12 cellular contexts compared by ENCODE assay signal in genomic region chr3:128490650-128491070, GRCh38. TPM values are rescaled to one million over a fixed set of nuclear protein-coding genes. Genes with fewer than 3 reads are reported as not detected.
DNase-seq lines count a peak whose midpoint lies in the region; ATAC-seq and TF ChIP-seq lines count a peak whose summit lies in the region.
"Had no signal": no experiment of that assay in that cellular context is flagged by ENCODE, and none has a peak within 500 bp of the region (broad histone marks: within the 10 kb centered on the region; RNA-seq: fewer than 3 reads in every experiment).

No MANE protein-coding gene starts in this region.

- H3K4me3 ChIP-seq in Panc1 (ENCODE audit: low read depth in 2 of 2, low read length in 2 of 2): peak overlapping the region; percentile 90 to 92
- H3K4me3 ChIP-seq in iPS-20b (ENCODE audit: low read length): peak overlapping the region; percentile 20; the same call in 1 of the 2 replicates
- H3K4me3 ChIP-seq in skeletal muscle tissue (ENCODE audit: low read length in 3 of 3): peak overlapping the region; percentile 54 to 69 (median 66)

- no TSS peak for BruUV-seq in Panc1 (replicated peaks; lab: Mats Ljungman, UMichigan)

- H3K9me3 ChIP-seq in Panc1 (ENCODE audit: control insufficient read depth, insufficient read depth, low read depth, low read length) (no peaks in the 10 kb centered on the region), iPS-20b (ENCODE audit: insufficient read depth, low read depth, low read length) (peaks cover 7% of the 10 kb centered on the region; the same call in 1 of the 2 replicates), skeletal muscle tissue (ENCODE audit: control insufficient read depth in 3 of 3, low read length in 3 of 3) (no peaks in the 10 kb centered on the region)

- no peaks in the 10 kb centered on the region; the same call in 1 of the 2 replicates for H3K36me3 ChIP-seq in Panc1 (ENCODE audit: control insufficient read depth, insufficient read depth, low read length)
- H3K36me3 ChIP-seq in iPS-20b (ENCODE audit: insufficient read depth, low read depth, low read length): no peaks in the 10 kb centered on the region
- peaks cover 0 to 2% (median 0%) of the 10 kb centered on the region in 3 donors for H3K36me3 ChIP-seq in skeletal muscle tissue (ENCODE audit: control insufficient read depth in 3 of 3, insufficient read depth in 3 of 3, low read length in 3 of 3)

- H3K4me1 ChIP-seq in Panc1 (ENCODE audit: control insufficient read depth, insufficient read depth, low read length) (peaks cover 19% of the 10 kb centered on the region), iPS-20b (ENCODE audit: insufficient read depth, low read length) (peaks cover 5% of the 10 kb centered on the region; the same call in 1 of the 2 replicates), skeletal muscle tissue (ENCODE audit: control insufficient read depth in 3 of 3, insufficient read depth in 3 of 3, low read length in 3 of 3) (peaks cover 34 to 57% (median 49%) of the 10 kb centered on the region in 3 donors)

- H3K9ac ChIP-seq in iPS-20b (ENCODE audit: low read depth, low read length) (no peak overlapping the region), skeletal muscle tissue (ENCODE audit: low read depth in 1 of 3, low read length in 3 of 3) (peak overlapping the region in 2 of 3 donors; percentile 16 to 58)

- DNase-seq in activated CD8-positive, alpha-beta memory T cell treated with anti-CD3 and anti-CD28 coated beads for 24 hours: peak; percentile 60
- no peak for DNase-seq in activated CD8-positive, alpha-beta memory T cell treated with anti-CD3 and anti-CD28 coated beads, Interleukin-2, amount 50 U/mL, for 48 hours
- DNase-seq in Panc1 (ENCODE audit: low read depth, low spot score) (no peak), NCI-H748 treated with DMSO at 0.1 percent for 48 hours (lab: John Stamatoyannopoulos, UW) (no peak), germinal center (ENCODE audit: low spot score) (no peak), SW 1271 (lab: John Stamatoyannopoulos, UW) (no peak)
- DNase-seq: ACHN, activated gamma-delta T cell treated with Interleukin-2 at 50 U/mL for 16 hours, NCI-H1436 had no signal

- no peak for ATAC-seq in Panc1

- H3K27ac ChIP-seq in Panc1 (ENCODE audit: low read length) (peak overlapping the region; percentile 97), iPS-20b (ENCODE audit: low read length) (no peak overlapping the region), skeletal muscle tissue (ENCODE audit: low read depth, low read length) (peak overlapping the region; percentile 60)

- in situ Hi-C loops in Panc1 (cut with HindIII; ENCODE audit: low pct_unique_long_range_greater_than_20kb, low sequenced_read_pairs): no loop called here

- no peak for TF ChIP-seq CTCF in Panc1 (IDR thresholded peaks at IDR 0.05)

- CTCF ChIA-PET in Panc1 (lab: Charles Lee): interaction anchor here (2.4 kb wide), 1 partner anchor 65 kb away, joined by 7 read pairs; no protein-coding TSS in a partner anchor

- intact Hi-C loops in Panc1 (cut with micrococcal nuclease; ENCODE audit: unreplicated experiment): no loop called here

- POLR2A ChIA-PET in Panc1 (lab: Charles Lee): interaction anchor here (0.7 kb wide), 1 partner anchor 367 kb away, joined by 3 read pairs; the partner anchor contains the start of gene RUVBL1

- no peaks in the 10 kb centered on the region for H3K27me3 ChIP-seq in Panc1 (ENCODE audit: control insufficient read depth, insufficient read depth, low read length)
- H3K27me3 ChIP-seq in iPS-20b (ENCODE audit: insufficient read depth, low read length): peaks cover 100% of the 10 kb centered on the region
- H3K27me3 ChIP-seq in skeletal muscle tissue (ENCODE audit: control insufficient read depth in 3 of 3, insufficient read depth in 3 of 3, low read length in 3 of 3): peaks cover 94 to 97% (median 96%) of the 10 kb centered on the region in 3 donors

RNA-seq across cellular contexts. Expression of gene GATA2, which starts 2.3 kb away (rescaled TPM):
- 74.6 TPM for total RNA-seq in Panc1 (2021; ENCODE audit: unreplicated experiment)
- 68.5 TPM for polyA plus RNA-seq in Panc1 (2012; ENCODE audit: insufficient read length)
- total RNA-seq in skeletal muscle tissue: 0.52 TPM

RNA-seq across cellular contexts. Expression of gene DNAJB8, which starts 24.0 kb away (rescaled TPM):
- total RNA-seq in Panc1 (2021; ENCODE audit: unreplicated experiment) (not detected), skeletal muscle tissue (not detected)
- not detected for polyA plus RNA-seq in Panc1 (2012; ENCODE audit: insufficient read length)
- total RNA-seq: renal cortical epithelial cell had no signal

Comparison
In these comparisons a context has a peak if more than half of its experiments do, and no peak if none do; other contexts are left out.
1. H3K4me3 ChIP-seq: peak in every context shown above with its lines; median percentile 91 in Panc1; 66 in skeletal muscle tissue; 20 in iPS-20b.
2. RNA of gene GATA2, which starts 2.3 kb away (total RNA-seq): 74.6 TPM in Panc1 (single experiment); 0.52 TPM in skeletal muscle tissue (single experiment); every median in the first group is over 10 times any median in the second.